1 cellular context compared by ENCODE assay signal in the genomic region with DNA sequence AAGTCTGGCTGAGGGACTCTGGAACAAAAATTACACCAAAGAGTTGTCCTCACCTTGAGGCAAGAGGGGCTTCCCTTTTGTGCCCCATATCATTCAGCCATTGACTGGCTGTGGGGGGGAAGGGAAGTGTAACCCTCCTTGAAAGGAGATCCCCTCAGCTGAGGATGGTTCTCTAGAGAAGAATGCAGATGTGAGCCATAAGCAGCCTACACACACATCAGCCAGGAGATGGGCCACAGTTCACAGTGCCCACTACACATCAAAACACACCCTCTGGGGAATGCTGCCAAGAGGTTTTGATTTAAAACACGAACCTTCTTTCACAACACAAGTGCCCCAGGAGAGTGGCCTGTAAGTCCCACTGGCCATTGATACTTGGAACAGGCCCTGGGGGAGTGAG.
A peak's percentile ranks its signal among the peaks of the same experiment; 100 is the strongest.
TF ChIP-seq lines count a peak whose summit lies in the region.

No MANE protein-coding gene starts in this region.

TF ChIP-seq in GM12878, 131 proteins besides CTCF, POLR2A, EP300 and RAD21 (continued from another document):
- TF ChIP-seq, protein P1, sequence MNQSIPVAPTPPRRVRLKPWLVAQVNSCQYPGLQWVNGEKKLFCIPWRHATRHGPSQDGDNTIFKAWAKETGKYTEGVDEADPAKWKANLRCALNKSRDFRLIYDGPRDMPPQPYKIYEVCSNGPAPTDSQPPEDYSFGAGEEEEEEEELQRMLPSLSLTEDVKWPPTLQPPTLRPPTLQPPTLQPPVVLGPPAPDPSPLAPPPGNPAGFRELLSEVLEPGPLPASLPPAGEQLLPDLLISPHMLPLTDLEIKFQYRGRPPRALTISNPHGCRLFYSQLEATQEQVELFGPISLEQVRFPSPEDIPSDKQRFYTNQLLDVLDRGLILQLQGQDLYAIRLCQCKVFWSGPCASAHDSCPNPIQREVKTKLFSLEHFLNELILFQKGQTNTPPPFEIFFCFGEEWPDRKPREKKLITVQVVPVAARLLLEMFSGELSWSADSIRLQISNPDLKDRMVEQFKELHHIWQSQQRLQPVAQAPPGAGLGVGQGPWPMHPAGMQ (IDR thresholded peaks at IDR 0.05; ENCODE audit: borderline replicate concordance), result no peak
- TF ChIP-seq USF2 (IDR thresholded peaks at IDR 0.05; ENCODE audit: borderline replicate concordance, low read depth, low read length) (no peak), MEF2B (IDR thresholded peaks at IDR 0.05; ENCODE audit: partially characterized antibody, poor library complexity, severe bottlenecking) (peak; percentile 36)
- TF ChIP-seq, protein P2, sequence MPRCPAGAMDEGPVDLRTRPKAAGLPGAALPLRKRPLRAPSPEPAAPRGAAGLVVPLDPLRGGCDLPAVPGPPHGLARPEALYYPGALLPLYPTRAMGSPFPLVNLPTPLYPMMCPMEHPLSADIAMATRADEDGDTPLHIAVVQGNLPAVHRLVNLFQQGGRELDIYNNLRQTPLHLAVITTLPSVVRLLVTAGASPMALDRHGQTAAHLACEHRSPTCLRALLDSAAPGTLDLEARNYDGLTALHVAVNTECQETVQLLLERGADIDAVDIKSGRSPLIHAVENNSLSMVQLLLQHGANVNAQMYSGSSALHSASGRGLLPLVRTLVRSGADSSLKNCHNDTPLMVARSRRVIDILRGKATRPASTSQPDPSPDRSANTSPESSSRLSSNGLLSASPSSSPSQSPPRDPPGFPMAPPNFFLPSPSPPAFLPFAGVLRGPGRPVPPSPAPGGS (IDR thresholded peaks at IDR 0.05; ENCODE audit: borderline replicate concordance, insufficient read depth, low read depth, low read length, poor library complexity, severe bottlenecking), result no peak
TF ChIP-seq in GM12878: peak in this region for 1.
